In genomic region chr13:94030415-94031119, GRCh38 we compare ENCODE assay signal across 18 cellular contexts.
"Had no signal": no experiment of that assay in that cellular context is flagged by ENCODE, and none has a peak within 500 bp of the region (broad histone marks: within the 10 kb centered on the region; RNA-seq: fewer than 3 reads in every experiment).

No MANE protein-coding gene starts in this region.

- H3K27me3 ChIP-seq: adrenal gland, esophagus squamous epithelium, ovary, right lobe of liver, testis had no signal

- H3K36me3 ChIP-seq: adrenal gland, esophagus squamous epithelium, left ventricle myocardium inferior, ovary, right lobe of liver had no signal

- H3K9me3 ChIP-seq: adrenal gland, esophagus squamous epithelium, left ventricle myocardium inferior, ovary, right lobe of liver, testis had no signal

- ATAC-seq: activated naive CD4-positive, alpha-beta T cell treated with anti-CD3 and anti-CD28 coated beads, Interleukin-2, amount 50 U/mL, for 72 hours; naive thymus-derived CD4-positive, alpha-beta T cell; right lobe of liver; stimulated activated memory B cell treated with anti-CD40 and anti-IgM and Interleukin-4, amounts not matched to agents 10 μg/mL and 1 μg/mL and 100 μg/mL, for 72 hours had no signal

- H3K27ac ChIP-seq: adrenal gland, esophagus squamous epithelium, left ventricle myocardium inferior, ovary, right lobe of liver, testis had no signal

- H3K4me3 ChIP-seq: adrenal gland, esophagus squamous epithelium, left ventricle myocardium inferior, ovary, right lobe of liver, testis had no signal

- DNase-seq: activated CD4-positive, alpha-beta T cell treated with anti-CD3 and anti-CD28 coated beads, Interleukin-2, amount 50 U/mL, for 48 hours; activated gamma-delta T cell treated with Interleukin-2 at 50 U/mL for 16 hours; adrenal gland; dermis blood vessel endothelial cell; effector memory CD4-positive, alpha-beta T cell; esophagus squamous epithelium; foreskin melanocyte; kidney glomerular epithelial cell; left ventricle myocardium inferior; mammary epithelial cell; naive thymus-derived CD4-positive, alpha-beta T cell; ovary; right lobe of liver; small intestine; stimulated activated CD4-positive, alpha-beta T cell treated with anti-CD3 and anti-CD28 coated beads, Interleukin-4, amount 100 ng/mL, for 4 hours; testis had no signal

- H3K4me1 ChIP-seq: esophagus squamous epithelium, right lobe of liver, testis had no signal
